8 cellular contexts compared by ENCODE assay signal in genomic region chr5:60687927-60688720, GRCh38. TPM values are rescaled to one million over a fixed set of nuclear protein-coding genes. Genes with fewer than 3 reads are reported as not detected.
DNase-seq lines count a peak whose midpoint lies in the region; ATAC-seq and TF ChIP-seq lines count a peak whose summit lies in the region.

No MANE protein-coding gene starts in this region.

- DNase-seq in A172 (ENCODE audit: low spot score): peak; percentile 73
- peak; percentile 22 for DNase-seq in NCI-H146 treated with DMSO at 0.1 percent for 48 hours (lab: John Stamatoyannopoulos, UW; ENCODE audit: unreplicated experiment)
- DNase-seq in endodermal cell: peak; percentile 59
- DNase-seq in stimulated activated effector memory CD8-positive, alpha-beta T cell treated with anti-CD3 and anti-CD28 coated beads, Interleukin-12 subunit alpha, Interleukin-12 subunit beta, amount 100 ng/mL, for 72 hours (ENCODE audit: low spot score in 2 of 2): no peak
- no peak for DNase-seq in GM19240 (ENCODE audit: insufficient read length, low spot score)
- no peak for DNase-seq in activated CD4-positive, alpha-beta T cell treated with anti-CD3 and anti-CD28 coated beads for 4 hours

- H3K9me3 ChIP-seq in endodermal cell (ENCODE audit: control insufficient read depth, low read length): no peaks in the 10 kb centered on the region

- H3K36me3 ChIP-seq in endodermal cell (ENCODE audit: control insufficient read depth, insufficient read depth, low read length): peaks cover 24% of the 10 kb centered on the region

- peak; percentile 95 for ATAC-seq in HG02571 (IDR thresholded peaks at IDR 0.05; ENCODE audit: unreplicated experiment)
- ATAC-seq in stimulated activated effector memory CD8-positive, alpha-beta T cell treated with anti-CD3 and anti-CD28 coated beads, Interleukin-12 subunit alpha, Interleukin-12 subunit beta, amount 100 ng/mL, for 72 hours: peak; percentile 85

- no peaks in the 10 kb centered on the region for H3K9me3 Mint-ChIP-seq in endodermal cell
- H3K9me3 Mint-ChIP-seq in stimulated activated effector memory CD8-positive, alpha-beta T cell treated with anti-CD3 and anti-CD28 coated beads, Interleukin-12 subunit alpha, Interleukin-12 subunit beta, amount 100 ng/mL, for 72 hours: no peaks in the 10 kb centered on the region

- H3K4me1 ChIP-seq in endodermal cell (ENCODE audit: control insufficient read depth, insufficient read depth, low read length): no peaks in the 10 kb centered on the region

- no peak overlapping the region for H3K27ac ChIP-seq in endodermal cell (ENCODE audit: low read depth, low read length)

- no peaks in the 10 kb centered on the region for H3K4me1 Mint-ChIP-seq in endodermal cell
- no peaks in the 10 kb centered on the region for H3K4me1 Mint-ChIP-seq in stimulated activated effector memory CD8-positive, alpha-beta T cell treated with anti-CD3 and anti-CD28 coated beads, Interleukin-12 subunit alpha, Interleukin-12 subunit beta, amount 100 ng/mL, for 72 hours

- TF ChIP-seq CTCF in GM12874 (IDR thresholded peaks at IDR 0.05; ENCODE audit: insufficient read depth, low read depth, low read length) (peak; percentile 45; the same call in 1 of the 2 replicates), endodermal cell (conservative IDR thresholded peaks at IDR 0.05) (peak; percentile 73)

- 89% methylated on average over 3 of the region's 3 CpGs; no CpG with 5 or more reads in 1 of the 2 experiments for WGBS in endodermal cell (ENCODE audit: insufficient coverage in 1 of 2, insufficient read length in 1 of 2), 2 experiments

- H3K27me3 ChIP-seq in endodermal cell (ENCODE audit: control insufficient read depth, insufficient read depth, low read length, poor library complexity, severe bottlenecking): no peaks in the 10 kb centered on the region

- no peaks in the 10 kb centered on the region for H3K27me3 Mint-ChIP-seq in endodermal cell (ENCODE audit: insufficient read depth)

- H3K9ac ChIP-seq in endodermal cell (ENCODE audit: extremely low read depth, low read length, poor library complexity, severe bottlenecking): no peak overlapping the region

- H3K36me3 Mint-ChIP-seq in endodermal cell (ENCODE audit: low read depth): peaks cover 22% of the 10 kb centered on the region
- no peaks in the 10 kb centered on the region for H3K36me3 Mint-ChIP-seq in stimulated activated effector memory CD8-positive, alpha-beta T cell treated with anti-CD3 and anti-CD28 coated beads, Interleukin-12 subunit alpha, Interleukin-12 subunit beta, amount 100 ng/mL, for 72 hours

- H3K4me3 ChIP-seq in endodermal cell (ENCODE audit: low read length): no peak overlapping the region

- no peak overlapping the region for H3K27ac Mint-ChIP-seq in endodermal cell
- no peak overlapping the region for H3K27ac Mint-ChIP-seq in stimulated activated effector memory CD8-positive, alpha-beta T cell treated with anti-CD3 and anti-CD28 coated beads, Interleukin-12 subunit alpha, Interleukin-12 subunit beta, amount 100 ng/mL, for 72 hours

- H3K4me3 Mint-ChIP-seq in endodermal cell: no peak overlapping the region
- no peak overlapping the region for H3K4me3 Mint-ChIP-seq in stimulated activated effector memory CD8-positive, alpha-beta T cell treated with anti-CD3 and anti-CD28 coated beads, Interleukin-12 subunit alpha, Interleukin-12 subunit beta, amount 100 ng/mL, for 72 hours

RNA-seq across cellular contexts. Expression of gene DEPDC1B, which starts 11.8 kb away (rescaled TPM):
- 34.4 and 35.0 TPM in 2 replicates for total RNA-seq in A172 (2014; rRNA removed; shearing (Covaris generic))
- total RNA-seq in endodermal cell: 10 to 100 TPM; 32.2 to 42.1 TPM
- 56.1 TPM for polyA plus RNA-seq in endodermal cell (2013, experiment 1 of 2)
- polyA plus RNA-seq in endodermal cell (2013, experiment 2 of 2): 53.8 TPM

Comparison
In these comparisons a context has a peak if more than half of its experiments do, and no peak if none do; other contexts are left out.
1. DNase-seq: peak in A172 (single experiment), NCI-H146 treated with DMSO at 0.1 percent for 48 hours (single experiment) and endodermal cell (single experiment); none in stimulated activated effector memory CD8-positive, alpha-beta T cell treated with anti-CD3 and anti-CD28 coated beads, Interleukin-12 subunit alpha, Interleukin-12 subunit beta, amount 100 ng/mL, for 72 hours (0 of 2), GM19240 (single experiment) and activated CD4-positive, alpha-beta T cell treated with anti-CD3 and anti-CD28 coated beads for 4 hours (0 of 2).